ENCODE assay signal across 1 cellular context in genomic region chr1:203215573-203215972, GRCh38.
A peak's percentile ranks its signal among the peaks of the same experiment; 100 is the strongest.
TF ChIP-seq lines count a peak whose summit lies in the region.

No MANE protein-coding gene starts in this region.

TF ChIP-seq in H1, 55 proteins besides CTCF, POLR2A, EP300 and RAD21:
- TF ChIP-seq CHD7 (IDR thresholded peaks at IDR 0.05; ENCODE audit: insufficient replicate concordance, low read length) (no peak), MAX (IDR thresholded peaks at IDR 0.05) (peak; percentile 44; the same call in 1 of the 2 replicates), E2F6 (IDR thresholded peaks at IDR 0.05) (peak; percentile 26; the same call in 1 of the 2 replicates), BRCA1 (IDR thresholded peaks at IDR 0.05; ENCODE audit: low read depth, low read length) (no peak)
